In genomic region chr15:64430000-64430735, GRCh38 we compare ENCODE assay signal across 7 cellular contexts. TPM values are rescaled to one million over a fixed set of nuclear protein-coding genes. Genes with fewer than 3 reads are reported as not detected.
DNase-seq lines count a peak whose midpoint lies in the region; ATAC-seq and TF ChIP-seq lines count a peak whose summit lies in the region.

No MANE protein-coding gene starts in this region.

- H3K9me3 Mint-ChIP-seq in activated CD4-positive, alpha-beta T cell treated with anti-CD3 and anti-CD28 coated beads for 36 hours (ENCODE audit: low read depth) = no peaks in the 10 kb centered on the region

- no peaks in the 10 kb centered on the region for H3K9me3 ChIP-seq in osteoblast (ENCODE audit: low read depth, low read length)

- H3K36me3 Mint-ChIP-seq in activated CD4-positive, alpha-beta T cell treated with anti-CD3 and anti-CD28 coated beads for 36 hours (ENCODE audit: low read depth) = peaks cover 14% of the 10 kb centered on the region

- no peak overlapping the region for H3K4me2 ChIP-seq in osteoblast (ENCODE audit: insufficient read depth, low read length)

- H2AFZ ChIP-seq in osteoblast (ENCODE audit: low read length) = no peak overlapping the region

- H3K27me3 ChIP-seq in osteoblast (ENCODE audit: insufficient read depth, low read length) = no peaks in the 10 kb centered on the region

- intact Hi-C loops in activated CD4-positive, alpha-beta T cell treated with anti-CD3 and anti-CD28 coated beads for 36 hours (cut with DNase I, micrococcal nuclease) = loop anchor here (1.0 to 5.0 kb wide), 3 partner anchors 14 to 222 kb away; partner anchors contain the start of gene ZNF609 (in 2 of the 2)

- H3K4me3 ChIP-seq in osteoblast (ENCODE audit: insufficient read depth, low read length) = no peak overlapping the region

- ATAC-seq in GM18867 (IDR thresholded peaks at IDR 0.05; ENCODE audit: unreplicated experiment) (peak; percentile 60), GM18520 (IDR thresholded peaks at IDR 0.05; ENCODE audit: unreplicated experiment) (no peak)
- peak; percentile 61 for ATAC-seq in activated CD4-positive, alpha-beta T cell treated with anti-CD3 and anti-CD28 coated beads for 36 hours

- peak; percentile 51 for DNase-seq in NCI-H146 (lab: John Stamatoyannopoulos, UW)
- DNase-seq in activated CD4-positive, alpha-beta T cell treated with anti-CD3 and anti-CD28 coated beads for 36 hours = peak; percentile 35
- peak; percentile 48 to 63 for DNase-seq in erythroblast (lab: John Stamatoyannopoulos, UW)
- DNase-seq in osteoblast (ENCODE audit: insufficient read length, low spot score, missing footprints) = peak; percentile 74
- no peak for DNase-seq in kidney tubule cell (ENCODE audit: low spot score)

- peak overlapping the region; percentile 52 for H3K27ac ChIP-seq in osteoblast (ENCODE audit: low read depth, low read length)

- CTCF ChIA-PET in activated CD4-positive, alpha-beta T cell treated with anti-CD3 and anti-CD28 coated beads for 36 hours (lab: Charles Lee) = interaction anchor here (0.6 to 1.0 kb wide), 3 partner anchors 53 to 225 kb away, joined by 3 read pairs; no protein-coding TSS in a partner anchor

- peak overlapping the region; percentile 92 for H3K27ac Mint-ChIP-seq in activated CD4-positive, alpha-beta T cell treated with anti-CD3 and anti-CD28 coated beads for 36 hours

- TF ChIP-seq POLR2A in erythroblast (IDR thresholded peaks at IDR 0.05; ENCODE audit: low read length) = no peak

- peaks cover 2% of the 10 kb centered on the region for H4K20me1 ChIP-seq in osteoblast (ENCODE audit: insufficient read depth, low read length)

- no peaks in the 10 kb centered on the region for H3K27me3 Mint-ChIP-seq in activated CD4-positive, alpha-beta T cell treated with anti-CD3 and anti-CD28 coated beads for 36 hours

- no peaks in the 10 kb centered on the region for H3K79me2 ChIP-seq in osteoblast (ENCODE audit: insufficient read depth, low read length)

- peaks cover 9% of the 10 kb centered on the region for H3K4me1 ChIP-seq in osteoblast (ENCODE audit: insufficient read depth, low read length)

- TF ChIP-seq CTCF in osteoblast (IDR thresholded peaks at IDR 0.05; ENCODE audit: extremely low read depth, low read depth, low read length) = no peak

- POLR2A ChIA-PET in activated CD4-positive, alpha-beta T cell treated with anti-CD3 and anti-CD28 coated beads for 36 hours (lab: Charles Lee) = interaction anchor here (0.6 to 0.8 kb wide), 3 partner anchors 14 to 31 kb away, joined by 3 to 6 read pairs (median 4); no protein-coding TSS in a partner anchor

- H3K4me1 Mint-ChIP-seq in activated CD4-positive, alpha-beta T cell treated with anti-CD3 and anti-CD28 coated beads for 36 hours = peaks cover 44% of the 10 kb centered on the region

- peaks cover 24% of the 10 kb centered on the region for H3K36me3 ChIP-seq in osteoblast (ENCODE audit: insufficient read depth, low read length)

- H3K4me3 Mint-ChIP-seq in activated CD4-positive, alpha-beta T cell treated with anti-CD3 and anti-CD28 coated beads for 36 hours = no peak overlapping the region

RNA-seq across cellular contexts. Expression of gene ZNF609, which starts 30.2 kb away (rescaled TPM):
- 10 to 100 TPM; 39.8 to 44.5 TPM for total RNA-seq in activated CD4-positive, alpha-beta T cell treated with anti-CD3 and anti-CD28 coated beads for 36 hours
- total RNA-seq in osteoblast = 20.6 and 20.9 TPM in 2 replicates

RNA-seq across cellular contexts. Expression of gene TRIP4, which starts 42.5 kb away (rescaled TPM):
- 10 to 100 TPM; 13.1 to 19.6 TPM for total RNA-seq in activated CD4-positive, alpha-beta T cell treated with anti-CD3 and anti-CD28 coated beads for 36 hours
- 10.9 and 14.1 TPM in 2 replicates for total RNA-seq in osteoblast

RNA-seq across cellular contexts. Expression of gene PCLAF, which starts 48.9 kb away (rescaled TPM):
- 10 to 100 TPM; 41.4 to 97.6 TPM for total RNA-seq in activated CD4-positive, alpha-beta T cell treated with anti-CD3 and anti-CD28 coated beads for 36 hours
- total RNA-seq in osteoblast = 20.6 and 29.2 TPM in 2 replicates
